Comparison of ENCODE assay signal across 8 cellular contexts in genomic region chr4:2932951-2933565, GRCh38. TPM values are rescaled to one million over a fixed set of nuclear protein-coding genes. Genes with fewer than 3 reads are reported as not detected.
A peak's percentile ranks its signal among the peaks of the same experiment; 100 is the strongest.
DNase-seq lines count a peak whose midpoint lies in the region; ATAC-seq and TF ChIP-seq lines count a peak whose summit lies in the region.

No MANE protein-coding gene starts in this region.

- no peaks in the 10 kb centered on the region for H3K9me3 ChIP-seq in SJSA1 (replicated peaks)

- no peak for ATAC-seq in GM21825 (IDR thresholded peaks at IDR 0.05; ENCODE audit: unreplicated experiment)
- ATAC-seq in HG03571 (IDR thresholded peaks at IDR 0.05; ENCODE audit: unreplicated experiment) = no peak

- peak overlapping the region; percentile 39 for H3K4me3 ChIP-seq in SJSA1
- H3K4me3 ChIP-seq in rectal smooth muscle tissue (ENCODE audit: low read length) = peak overlapping the region; percentile 59

- no peak for TF ChIP-seq CTCF in GM10266 (IDR thresholded peaks at IDR 0.05; ENCODE audit: control insufficient read depth, insufficient read depth, low read depth, missing control alignments)

- H3K36me3 ChIP-seq in SJSA1 = peaks cover 23% of the 10 kb centered on the region
- peaks cover 15% of the 10 kb centered on the region for H3K36me3 ChIP-seq in rectal smooth muscle tissue (ENCODE audit: control insufficient read depth, insufficient read depth, low read length)

- no peak overlapping the region for H3K9ac ChIP-seq in rectal smooth muscle tissue (ENCODE audit: low read length)

- DNase-seq in GM10266 (ENCODE audit: extremely low spot score) (peak; percentile 52), SJSA1 (ENCODE audit: low read depth in 1 of 2, low spot score in 2 of 2) (no peak), epithelial cell of prostate (ENCODE audit: low read depth, low spot score) (no peak), CD1c-positive myeloid dendritic cell (ENCODE audit: extremely low spot score) (no peak), dedifferentiated amniotic fluid mesenchymal stem cell (ENCODE audit: extremely low spot score) (no peak)

- H3K27me3 ChIP-seq in SJSA1 (replicated peaks) = no peaks in the 10 kb centered on the region
- H3K27me3 ChIP-seq in rectal smooth muscle tissue (ENCODE audit: control insufficient read depth, insufficient read depth, low read length) = no peaks in the 10 kb centered on the region

- H3K27ac ChIP-seq in SJSA1 (no peak overlapping the region), epithelial cell of prostate (peak overlapping the region; percentile 100), rectal smooth muscle tissue (ENCODE audit: low read depth, low read length) (no peak overlapping the region)

- H3K4me1 ChIP-seq in SJSA1 (replicated peaks) (peaks cover 24% of the 10 kb centered on the region), rectal smooth muscle tissue (ENCODE audit: control insufficient read depth, insufficient read depth, low read length) (peaks cover 5% of the 10 kb centered on the region)

RNA-seq across cellular contexts. Expression of gene NOP14, which starts 30.1 kb away (rescaled TPM):
- 5.8 and 9.9 TPM in 2 replicates for total RNA-seq in SJSA1 (2014; rRNA removed; shearing (Covaris generic))

RNA-seq across cellular contexts. Expression of gene GRK4, which starts 30.3 kb away (rescaled TPM):
- total RNA-seq in SJSA1 (2014; rRNA removed; shearing (Covaris generic)) = 1.2 and 1.7 TPM in 2 replicates
